8 cellular contexts compared by ENCODE assay signal in genomic region chr2:102226612-102227351, GRCh38. TPM values are rescaled to one million over a fixed set of nuclear protein-coding genes. Genes with fewer than 3 reads are reported as not detected.
DNase-seq lines count a peak whose midpoint lies in the region; ATAC-seq and TF ChIP-seq lines count a peak whose summit lies in the region.

No MANE protein-coding gene starts in this region.

- H4K20me1 ChIP-seq in fibroblast of lung (ENCODE audit: control insufficient read depth, extremely low read depth, insufficient read depth, low read length), result no peaks in the 10 kb centered on the region

- ATAC-seq in SK-N-SH treated with all-trans-retinoic acid at 6 μM for 48 hours (peak; percentile 23; the same call in 2 of the 3 replicates), GM19035 (IDR thresholded peaks at IDR 0.05; ENCODE audit: unreplicated experiment) (no peak), omental fat pad (ENCODE audit: low FRiP score) (no peak)

- H3K4me1 ChIP-seq in fibroblast of lung (ENCODE audit: control insufficient read depth, extremely low read depth, insufficient read depth, low read length), result peaks cover 24% of the 10 kb centered on the region

- H3K9ac ChIP-seq in fibroblast of lung (ENCODE audit: insufficient read depth, low read length), result peak overlapping the region; percentile 33

- peak; percentile 76 for DNase-seq in DMS153 treated with DMSO at 0.1 percent for 48 hours (lab: John Stamatoyannopoulos, UW; ENCODE audit: unreplicated experiment)
- DNase-seq in fibroblast of lung (ENCODE audit: low read depth in 2 of 2), result peak in 1 of 2 donors; percentile 52
- peak; percentile 70 for DNase-seq in putamen (ENCODE audit: low spot score)
- DNase-seq in CD1c-positive myeloid dendritic cell (ENCODE audit: extremely low spot score), result no peak
- DNase-seq in COLO829 (ENCODE audit: low spot score), result no peak
- no peak for DNase-seq in omental fat pad (ENCODE audit: low spot score)

- no peaks in the 10 kb centered on the region for H3K36me3 ChIP-seq in fibroblast of lung (ENCODE audit: control insufficient read depth, insufficient read depth, low read length)

- H2AFZ ChIP-seq in fibroblast of lung (ENCODE audit: low read length), result peak overlapping the region; percentile 37

- no peaks in the 10 kb centered on the region for H3K27me3 ChIP-seq in fibroblast of lung (ENCODE audit: control insufficient read depth, insufficient read depth, low read length)

- peak overlapping the region; percentile 95 for H3K27ac ChIP-seq in fibroblast of lung (ENCODE audit: insufficient read depth, low read length)

- no peak overlapping the region for H3K4me2 ChIP-seq in fibroblast of lung (ENCODE audit: extremely low read depth, insufficient read depth, low read length)

- TF ChIP-seq CTCF in fibroblast of lung (conservative IDR thresholded peaks at IDR 0.05 in 1 of 2, IDR thresholded peaks at IDR 0.05 in 1 of 2; ENCODE audit: low read depth in 1 of 2, low read length in 2 of 2) (no peak), omental fat pad (IDR thresholded peaks at IDR 0.05) (no peak)

- no peaks in the 10 kb centered on the region for H3K9me3 ChIP-seq in fibroblast of lung (ENCODE audit: control insufficient read depth, insufficient read depth, low read depth, low read length)

- H3K4me3 ChIP-seq in fibroblast of lung (replicated peaks in 1 of 4; ENCODE audit: control extremely low read depth in 1 of 4, insufficient read depth in 1 of 4, low read depth in 3 of 4, low read length in 4 of 4), result no peak overlapping the region

- no peaks in the 10 kb centered on the region for H3K79me2 ChIP-seq in fibroblast of lung (ENCODE audit: control insufficient read depth, insufficient read depth, low read length)

TF ChIP-seq in SK-N-SH treated with all-trans-retinoic acid at 6 μM for 48 hours, 23 proteins besides CTCF, POLR2A, EP300 and RAD21:
- TF ChIP-seq, protein P1, sequence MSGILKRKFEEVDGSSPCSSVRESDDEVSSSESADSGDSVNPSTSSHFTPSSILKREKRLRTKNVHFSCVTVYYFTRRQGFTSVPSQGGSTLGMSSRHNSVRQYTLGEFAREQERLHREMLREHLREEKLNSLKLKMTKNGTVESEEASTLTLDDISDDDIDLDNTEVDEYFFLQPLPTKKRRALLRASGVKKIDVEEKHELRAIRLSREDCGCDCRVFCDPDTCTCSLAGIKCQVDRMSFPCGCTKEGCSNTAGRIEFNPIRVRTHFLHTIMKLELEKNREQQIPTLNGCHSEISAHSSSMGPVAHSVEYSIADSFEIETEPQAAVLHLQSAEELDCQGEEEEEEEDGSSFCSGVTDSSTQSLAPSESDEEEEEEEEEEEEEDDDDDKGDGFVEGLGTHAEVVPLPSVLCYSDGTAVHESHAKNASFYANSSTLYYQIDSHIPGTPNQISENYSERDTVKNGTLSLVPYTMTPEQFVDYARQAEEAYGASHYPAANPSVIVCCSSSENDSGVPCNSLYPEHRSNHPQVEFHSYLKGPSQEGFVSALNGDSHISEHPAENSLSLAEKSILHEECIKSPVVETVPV (CRISPR knock-in tag; IDR thresholded peaks at IDR 0.05), result no peak
- TF ChIP-seq BACH2 (CRISPR knock-in tag; IDR thresholded peaks at IDR 0.05; ENCODE audit: borderline replicate concordance), result no peak
- TF ChIP-seq ARNTL (CRISPR knock-in tag; IDR thresholded peaks at IDR 0.05; ENCODE audit: borderline replicate concordance, low read depth), result no peak
- no peak for TF ChIP-seq PPARA (CRISPR knock-in tag; IDR thresholded peaks at IDR 0.05; ENCODE audit: borderline replicate concordance)
- TF ChIP-seq TCF4 (CRISPR knock-in tag; IDR thresholded peaks at IDR 0.05; ENCODE audit: borderline replicate concordance), result no peak
- TF ChIP-seq CSDC2 (CRISPR knock-in tag; IDR thresholded peaks at IDR 0.05), result no peak
- no peak for TF ChIP-seq ZNF70 (CRISPR knock-in tag; IDR thresholded peaks at IDR 0.05)
- TF ChIP-seq OSR1 (CRISPR knock-in tag; IDR thresholded peaks at IDR 0.05), result no peak
- TF ChIP-seq GLIS3 (CRISPR knock-in tag; IDR thresholded peaks at IDR 0.05), result no peak
- no peak for TF ChIP-seq TOX (CRISPR knock-in tag; IDR thresholded peaks at IDR 0.05; ENCODE audit: borderline replicate concordance)
- TF ChIP-seq POU6F1 (CRISPR knock-in tag; IDR thresholded peaks at IDR 0.05; ENCODE audit: borderline replicate concordance, low read depth), result no peak
- no peak for TF ChIP-seq RARB (CRISPR knock-in tag; IDR thresholded peaks at IDR 0.05)
- TF ChIP-seq, protein P2, sequence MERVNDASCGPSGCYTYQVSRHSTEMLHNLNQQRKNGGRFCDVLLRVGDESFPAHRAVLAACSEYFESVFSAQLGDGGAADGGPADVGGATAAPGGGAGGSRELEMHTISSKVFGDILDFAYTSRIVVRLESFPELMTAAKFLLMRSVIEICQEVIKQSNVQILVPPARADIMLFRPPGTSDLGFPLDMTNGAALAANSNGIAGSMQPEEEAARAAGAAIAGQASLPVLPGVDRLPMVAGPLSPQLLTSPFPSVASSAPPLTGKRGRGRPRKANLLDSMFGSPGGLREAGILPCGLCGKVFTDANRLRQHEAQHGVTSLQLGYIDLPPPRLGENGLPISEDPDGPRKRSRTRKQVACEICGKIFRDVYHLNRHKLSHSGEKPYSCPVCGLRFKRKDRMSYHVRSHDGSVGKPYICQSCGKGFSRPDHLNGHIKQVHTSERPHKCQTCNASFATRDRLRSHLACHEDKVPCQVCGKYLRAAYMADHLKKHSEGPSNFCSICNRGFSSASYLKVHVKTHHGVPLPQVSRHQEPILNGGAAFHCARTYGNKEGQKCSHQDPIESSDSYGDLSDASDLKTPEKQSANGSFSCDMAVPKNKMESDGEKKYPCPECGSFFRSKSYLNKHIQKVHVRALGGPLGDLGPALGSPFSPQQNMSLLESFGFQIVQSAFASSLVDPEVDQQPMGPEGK (CRISPR knock-in tag; IDR thresholded peaks at IDR 0.05; ENCODE audit: borderline replicate concordance), result no peak
- no peak for TF ChIP-seq ZNF8 (CRISPR knock-in tag; IDR thresholded peaks at IDR 0.05)
- no peak for TF ChIP-seq ESRRG (CRISPR knock-in tag; IDR thresholded peaks at IDR 0.05)
- no peak for TF ChIP-seq ZFP30 (CRISPR knock-in tag; IDR thresholded peaks at IDR 0.05)
- no peak for TF ChIP-seq ISL1 (CRISPR knock-in tag; IDR thresholded peaks at IDR 0.05)
- TF ChIP-seq, protein P3, sequence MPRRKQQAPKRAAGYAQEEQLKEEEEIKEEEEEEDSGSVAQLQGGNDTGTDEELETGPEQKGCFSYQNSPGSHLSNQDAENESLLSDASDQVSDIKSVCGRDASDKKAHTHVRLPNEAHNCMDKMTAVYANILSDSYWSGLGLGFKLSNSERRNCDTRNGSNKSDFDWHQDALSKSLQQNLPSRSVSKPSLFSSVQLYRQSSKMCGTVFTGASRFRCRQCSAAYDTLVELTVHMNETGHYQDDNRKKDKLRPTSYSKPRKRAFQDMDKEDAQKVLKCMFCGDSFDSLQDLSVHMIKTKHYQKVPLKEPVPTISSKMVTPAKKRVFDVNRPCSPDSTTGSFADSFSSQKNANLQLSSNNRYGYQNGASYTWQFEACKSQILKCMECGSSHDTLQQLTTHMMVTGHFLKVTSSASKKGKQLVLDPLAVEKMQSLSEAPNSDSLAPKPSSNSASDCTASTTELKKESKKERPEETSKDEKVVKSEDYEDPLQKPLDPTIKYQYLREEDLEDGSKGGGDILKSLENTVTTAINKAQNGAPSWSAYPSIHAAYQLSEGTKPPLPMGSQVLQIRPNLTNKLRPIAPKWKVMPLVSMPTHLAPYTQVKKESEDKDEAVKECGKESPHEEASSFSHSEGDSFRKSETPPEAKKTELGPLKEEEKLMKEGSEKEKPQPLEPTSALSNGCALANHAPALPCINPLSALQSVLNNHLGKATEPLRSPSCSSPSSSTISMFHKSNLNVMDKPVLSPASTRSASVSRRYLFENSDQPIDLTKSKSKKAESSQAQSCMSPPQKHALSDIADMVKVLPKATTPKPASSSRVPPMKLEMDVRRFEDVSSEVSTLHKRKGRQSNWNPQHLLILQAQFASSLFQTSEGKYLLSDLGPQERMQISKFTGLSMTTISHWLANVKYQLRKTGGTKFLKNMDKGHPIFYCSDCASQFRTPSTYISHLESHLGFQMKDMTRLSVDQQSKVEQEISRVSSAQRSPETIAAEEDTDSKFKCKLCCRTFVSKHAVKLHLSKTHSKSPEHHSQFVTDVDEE (CRISPR knock-in tag; IDR thresholded peaks at IDR 0.05), result no peak
- TF ChIP-seq, protein P4, sequence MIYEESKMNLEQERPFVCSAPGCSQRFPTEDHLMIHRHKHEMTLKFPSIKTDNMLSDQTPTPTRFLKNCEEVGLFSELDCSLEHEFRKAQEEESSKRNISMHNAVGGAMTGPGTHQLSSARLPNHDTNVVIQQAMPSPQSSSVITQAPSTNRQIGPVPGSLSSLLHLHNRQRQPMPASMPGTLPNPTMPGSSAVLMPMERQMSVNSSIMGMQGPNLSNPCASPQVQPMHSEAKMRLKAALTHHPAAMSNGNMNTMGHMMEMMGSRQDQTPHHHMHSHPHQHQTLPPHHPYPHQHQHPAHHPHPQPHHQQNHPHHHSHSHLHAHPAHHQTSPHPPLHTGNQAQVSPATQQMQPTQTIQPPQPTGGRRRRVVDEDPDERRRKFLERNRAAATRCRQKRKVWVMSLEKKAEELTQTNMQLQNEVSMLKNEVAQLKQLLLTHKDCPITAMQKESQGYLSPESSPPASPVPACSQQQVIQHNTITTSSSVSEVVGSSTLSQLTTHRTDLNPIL (CRISPR knock-in tag; IDR thresholded peaks at IDR 0.05; ENCODE audit: low read depth), result no peak

RNA-seq across cellular contexts. Expression of gene IL1RL2, which starts 40.0 kb away (rescaled TPM):
- total RNA-seq in fibroblast of lung (2.6 and 3.1 TPM in 2 replicates), omental fat pad (1 to 10 TPM in 3 of 4 donors, under 1 TPM in 1; 0.31 to 5.3 (median 2.1) TPM)
- polyA plus RNA-seq in fibroblast of lung, result 0.28 and 0.66 TPM in 2 replicates
- 0.36 and 0.85 TPM in 2 replicates for polyA plus RNA-seq in fibroblast of lung (2012)
- not detected in 2 replicates for polyA minus RNA-seq in fibroblast of lung (ENCODE audit: low replicate concordance)

Comparison
In these comparisons a context has a peak if more than half of its experiments do, and no peak if none do; other contexts are left out.
1. DNase-seq: peak in DMS153 treated with DMSO at 0.1 percent for 48 hours (single experiment) and putamen (single experiment); none in CD1c-positive myeloid dendritic cell (single experiment), COLO829 (single experiment) and omental fat pad (single experiment).